22 cellular contexts compared by ENCODE assay signal in the genomic region with DNA sequence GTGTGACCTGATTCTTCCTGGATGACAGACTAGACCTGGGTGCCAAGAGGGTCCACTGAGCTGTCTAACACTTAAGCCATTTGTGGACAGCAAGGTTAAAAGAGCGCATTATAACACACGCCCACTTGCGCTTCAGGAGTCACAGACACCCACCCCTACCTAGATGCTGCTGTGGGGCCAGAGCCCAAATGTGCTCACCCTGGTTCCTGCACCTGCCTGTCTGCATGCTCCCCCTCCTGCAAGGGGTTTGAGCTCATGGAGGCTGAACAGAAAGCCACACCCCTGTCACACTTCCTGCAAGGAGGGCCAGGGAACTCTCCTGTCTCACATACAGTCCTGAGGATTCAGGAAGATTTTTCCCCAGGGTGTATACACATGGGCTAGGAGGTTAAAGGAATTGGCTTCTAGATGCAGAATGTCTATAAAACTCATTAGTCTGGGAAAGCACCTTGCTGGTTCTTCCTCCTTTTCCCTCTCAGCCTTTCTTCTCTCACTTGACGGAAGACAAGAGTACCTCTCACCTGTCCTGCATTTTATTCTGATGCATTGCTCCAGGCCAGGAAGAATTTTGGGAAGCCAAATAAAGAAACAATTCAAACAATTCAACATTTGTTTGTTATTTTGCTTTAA.
"Had no signal": no experiment of that assay in that cellular context is flagged by ENCODE, and none has a peak within 500 bp of the region (broad histone marks: within the 10 kb centered on the region; RNA-seq: fewer than 3 reads in every experiment).

No MANE protein-coding gene starts in this region.

- H3K36me3 Mint-ChIP-seq: activated naive CD4-positive, alpha-beta T cell treated with anti-CD3 and anti-CD28 coated beads, Interleukin-2, amount 10 ng/mL, durations not matched to agents 7 days and 5 days; natural killer cell had no signal

- FAIRE-seq: kidney, pancreas had no signal

- DNase-seq: activated CD4-positive, alpha-beta T cell treated with anti-CD3 and anti-CD28 coated beads, Interleukin-2, amount 50 U/mL, for 1 hour; activated CD8-positive, alpha-beta memory T cell treated with anti-CD3 and anti-CD28 coated beads, Interleukin-2, amount 50 U/mL, for 4 hours; activated naive CD4-positive, alpha-beta T cell treated with anti-CD3 and anti-CD28 coated beads, Interleukin-2, amount 10 ng/mL, durations not matched to agents 7 days and 5 days; activated T-cell treated with anti-CD3 and anti-CD28 coated beads, Interleukin-2, amount 50 U/mL, for 4 hours; cerebellar nuclear complex; effector CD4-positive, alpha-beta T cell; heart left ventricle; kidney; natural killer cell; pancreas; stimulated activated CD4-positive, alpha-beta T cell treated with anti-CD3 and anti-CD28 coated beads, Interleukin-4, amount 100 ng/mL, for 1 hour; T-helper 9 cell; upper lobe of left lung had no signal

- H3K4me3 Mint-ChIP-seq: activated naive CD4-positive, alpha-beta T cell treated with anti-CD3 and anti-CD28 coated beads, Interleukin-2, amount 10 ng/mL, durations not matched to agents 7 days and 5 days; activated T-cell treated with anti-CD3 and anti-CD28 coated beads, Interleukin-2, amount 50 U/mL, for 4 hours; natural killer cell had no signal

- H3K4me1 Mint-ChIP-seq: activated naive CD4-positive, alpha-beta T cell treated with anti-CD3 and anti-CD28 coated beads, Interleukin-2, amount 10 ng/mL, durations not matched to agents 7 days and 5 days; natural killer cell had no signal

- H3K27ac Mint-ChIP-seq: activated naive CD4-positive, alpha-beta T cell treated with anti-CD3 and anti-CD28 coated beads, Interleukin-2, amount 10 ng/mL, durations not matched to agents 7 days and 5 days; natural killer cell had no signal

- H3K4me2 ChIP-seq: smooth muscle cell had no signal

- H3K27me3 ChIP-seq: ascending aorta, esophagus muscularis mucosa, gastroesophageal sphincter, heart left ventricle, left lung, neutrophil, pancreas, upper lobe of left lung had no signal

- H3K36me3 ChIP-seq: ascending aorta, esophagus muscularis mucosa, gastroesophageal sphincter, heart left ventricle, left lung, neutrophil, pancreas, thoracic aorta, upper lobe of left lung had no signal

- H3K9me3 Mint-ChIP-seq: activated naive CD4-positive, alpha-beta T cell treated with anti-CD3 and anti-CD28 coated beads, Interleukin-2, amount 10 ng/mL, durations not matched to agents 7 days and 5 days; activated T-cell treated with anti-CD3 and anti-CD28 coated beads, Interleukin-2, amount 50 U/mL, for 4 hours; natural killer cell had no signal

- ATAC-seq: activated CD4-positive, CD25-positive, alpha-beta regulatory T cell treated with anti-CD3 and anti-CD28 coated beads, Interleukin-2, amount 50 U/mL, for 24 hours; activated T-cell treated with anti-CD3 and anti-CD28 coated beads, Interleukin-2, amount 50 U/mL, for 4 hours; gastroesophageal sphincter; heart left ventricle; left lung; natural killer cell; pancreas; sciatic nerve had no signal

- H3K9me3 ChIP-seq: ascending aorta, neutrophil, pancreas, thoracic aorta, upper lobe of left lung had no signal

- H3K27ac ChIP-seq: ascending aorta, esophagus muscularis mucosa, gastroesophageal sphincter, heart left ventricle, left lung, neutrophil, pancreas, thoracic aorta, upper lobe of left lung had no signal

- H3K4me3 ChIP-seq: ascending aorta, esophagus muscularis mucosa, gastroesophageal sphincter, heart left ventricle, left lung, pancreas, smooth muscle cell, thoracic aorta, upper lobe of left lung had no signal

- H3K4me1 ChIP-seq: ascending aorta, esophagus muscularis mucosa, gastroesophageal sphincter, heart left ventricle, left lung, pancreas, upper lobe of left lung had no signal
